ENCODE assay signal across 8 cellular contexts in the genomic region with DNA sequence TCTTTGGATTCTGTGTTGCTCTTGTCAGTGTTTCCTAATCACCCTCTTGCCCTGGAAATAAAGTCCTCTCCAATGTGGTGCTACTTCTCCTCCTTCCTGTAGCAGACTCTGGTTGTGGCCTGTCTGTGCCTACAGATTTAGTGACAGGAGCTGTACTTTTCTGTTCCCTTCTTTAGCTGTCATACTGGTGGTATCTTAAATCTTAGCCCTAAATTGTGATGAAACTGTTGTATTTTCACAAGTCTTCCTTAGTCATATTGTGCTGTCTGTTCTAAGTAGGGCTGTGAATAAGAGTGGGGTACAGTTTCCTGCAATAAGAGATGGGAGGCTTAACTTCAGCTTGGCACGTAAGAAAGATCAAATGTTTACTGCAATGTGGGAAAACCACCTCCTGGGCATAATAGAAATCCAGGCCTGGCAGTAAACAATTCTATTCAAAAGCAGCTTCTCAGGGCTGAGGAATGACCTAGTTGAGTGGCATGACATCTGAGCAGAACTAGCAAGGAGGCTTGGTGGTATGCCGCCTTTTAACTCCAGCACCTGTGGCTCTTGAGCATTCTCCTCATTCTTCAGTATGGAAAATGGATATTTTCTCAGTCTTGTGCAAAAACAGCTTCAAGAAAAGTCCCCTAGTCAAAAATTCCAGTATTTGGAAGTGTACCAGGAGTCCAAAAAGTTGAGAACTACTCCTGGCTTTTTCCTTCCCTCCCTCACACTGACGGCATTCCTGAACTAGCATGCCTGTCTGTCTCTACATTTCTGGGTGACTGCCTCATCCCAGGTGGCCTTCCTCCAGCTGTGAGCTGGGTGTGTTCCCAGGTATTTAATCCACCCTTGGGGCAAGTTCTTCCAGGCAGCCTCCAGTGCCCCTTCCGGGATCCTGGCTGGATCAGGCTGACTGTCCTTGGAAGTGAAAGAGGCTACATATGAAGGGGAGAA. TPM values are rescaled to one million over a fixed set of nuclear protein-coding genes. Genes with fewer than 3 reads are reported as not detected.
DNase-seq lines count a peak whose midpoint lies in the region; ATAC-seq lines count a peak whose summit lies in the region.

No MANE protein-coding gene starts in this region.

- no peak overlapping the region for H3K4me3 ChIP-seq in CD8-positive, alpha-beta memory T cell (ENCODE audit: low read length)
- H3K4me3 ChIP-seq in subcutaneous abdominal adipose tissue (ENCODE audit: low read depth in 1 of 5, low read length in 5 of 5): peak overlapping the region in 1 of 5 donors; percentile 8

- no peaks in the 10 kb centered on the region for H3K27me3 ChIP-seq in CD8-positive, alpha-beta memory T cell (ENCODE audit: insufficient read depth, low read length, poor library complexity, severe bottlenecking)
- H3K27me3 ChIP-seq in subcutaneous abdominal adipose tissue (ENCODE audit: control insufficient read depth in 5 of 5, insufficient read depth in 4 of 5, low read length in 5 of 5): no peaks in the 10 kb centered on the region

- H3K27me3 Mint-ChIP-seq in CD8-positive, alpha-beta memory T cell: no peaks in the 10 kb centered on the region

- DNase-seq in CD8-positive, alpha-beta memory T cell: no peak
- DNase-seq in amniotic epithelial cell (ENCODE audit: low read depth) (peak; percentile 88), iris pigment epithelial cell (ENCODE audit: low read depth) (peak; percentile 87), GM19240 (ENCODE audit: insufficient read length, low spot score) (no peak), NCI-H2171 (lab: John Stamatoyannopoulos, UW) (no peak)

- H3K36me3 ChIP-seq in CD8-positive, alpha-beta memory T cell (ENCODE audit: insufficient read depth, low read length): no peaks in the 10 kb centered on the region
- peaks cover 0 to 4% (median 0%) of the 10 kb centered on the region in 5 donors for H3K36me3 ChIP-seq in subcutaneous abdominal adipose tissue (ENCODE audit: control insufficient read depth in 5 of 5, insufficient read depth in 5 of 5, low read length in 5 of 5)

- H3K36me3 Mint-ChIP-seq in CD8-positive, alpha-beta memory T cell: peaks cover 3 to 4% (median 3%) of the 10 kb centered on the region in 3 donors

- peak overlapping the region; percentile 48 for H3K27ac ChIP-seq in CD8-positive, alpha-beta memory T cell (ENCODE audit: low read depth, low read length)
- peak overlapping the region; percentile 97 for H3K27ac ChIP-seq in subcutaneous abdominal adipose tissue (ENCODE audit: low read depth, low read length)

- H3K4me1 ChIP-seq in CD8-positive, alpha-beta memory T cell (ENCODE audit: insufficient read depth, low read length): peaks cover 8% of the 10 kb centered on the region
- H3K4me1 ChIP-seq in subcutaneous abdominal adipose tissue (ENCODE audit: control insufficient read depth in 5 of 5, insufficient read depth in 5 of 5, low read length in 5 of 5): peaks cover 22 to 48% (median 43%) of the 10 kb centered on the region in 5 donors

- H3K9ac ChIP-seq in subcutaneous abdominal adipose tissue (ENCODE audit: low read length in 5 of 5): peak overlapping the region; percentile 61 to 84 (median 68)

- H3K27ac Mint-ChIP-seq in CD8-positive, alpha-beta memory T cell: peak overlapping the region in 7 of 8 donors; percentile 19 to 80 (median 47)

- H3K9me3 ChIP-seq in CD8-positive, alpha-beta memory T cell (ENCODE audit: low read length): no peaks in the 10 kb centered on the region
- no peaks in the 10 kb centered on the region for H3K9me3 ChIP-seq in subcutaneous abdominal adipose tissue (ENCODE audit: control insufficient read depth in 5 of 5, low read length in 5 of 5)

- POLR2A ChIA-PET in CD8-positive, alpha-beta memory T cell (lab: Charles Lee): no interaction called here

- no peaks in the 10 kb centered on the region for H3K9me3 Mint-ChIP-seq in CD8-positive, alpha-beta memory T cell

- H3K4me3 Mint-ChIP-seq in CD8-positive, alpha-beta memory T cell: no peak overlapping the region

- ATAC-seq in HG03378 (IDR thresholded peaks at IDR 0.05; ENCODE audit: unreplicated experiment): peak; percentile 40
- no peak for ATAC-seq in GM18861 (IDR thresholded peaks at IDR 0.05; ENCODE audit: unreplicated experiment)

- CTCF ChIA-PET in CD8-positive, alpha-beta memory T cell (lab: Charles Lee): no interaction called here

- H3K4me1 Mint-ChIP-seq in CD8-positive, alpha-beta memory T cell: peaks cover 30 to 69% (median 65%) of the 10 kb centered on the region in 3 donors

RNA-seq across cellular contexts. Expression of gene ANO6, which starts 19.5 kb away (rescaled TPM):
- total RNA-seq in CD8-positive, alpha-beta memory T cell: 10 to 100 TPM; 19.7 to 20.0 TPM
- 26.1 TPM for polyA plus RNA-seq in CD8-positive, alpha-beta memory T cell

Comparison
In these comparisons a context has a peak if more than half of its experiments do, and no peak if none do; other contexts are left out.
1. DNase-seq: peak in amniotic epithelial cell (single experiment) and iris pigment epithelial cell (single experiment); none in CD8-positive, alpha-beta memory T cell (0 of 5), GM19240 (single experiment) and NCI-H2171 (single experiment).